In genomic region chr1:20483833-20484525, GRCh38 we compare ENCODE assay signal across 8 cellular contexts. TPM values are rescaled to one million over a fixed set of nuclear protein-coding genes. Genes with fewer than 3 reads are reported as not detected.
DNase-seq lines count a peak whose midpoint lies in the region; ATAC-seq, FAIRE-seq and TF ChIP-seq lines count a peak whose summit lies in the region.

No MANE protein-coding gene starts in this region.

- H3K4me3 ChIP-seq in heart left ventricle (peak overlapping the region; percentile 52 to 70 (median 62)), pancreas (peak overlapping the region in 2 of 4 donors; percentile 40 to 41)

- H3K4me3 Mint-ChIP-seq in activated T-cell treated with anti-CD3 and anti-CD28 coated beads, Interleukin-2, amount 50 U/mL, for 4 hours, result peak overlapping the region; percentile 78
- H3K4me3 Mint-ChIP-seq in activated CD8-positive, alpha-beta T cell treated with anti-CD3 and anti-CD28 coated beads, Interleukin-2, amount 10 ng/mL, durations not matched to agents 7 days and 5 days, result peak overlapping the region; percentile 36

- peaks cover 0 to 38% (median 16%) of the 10 kb centered on the region in 12 donors for H3K4me1 ChIP-seq in heart left ventricle
- H3K4me1 ChIP-seq in pancreas, result peaks cover 0 to 11% (median 0%) of the 10 kb centered on the region in 3 donors

- peaks cover 2% of the 10 kb centered on the region for H3K36me3 Mint-ChIP-seq in activated T-cell treated with anti-CD3 and anti-CD28 coated beads, Interleukin-2, amount 50 U/mL, for 4 hours (ENCODE audit: insufficient read depth)
- peaks cover 2% of the 10 kb centered on the region for H3K36me3 Mint-ChIP-seq in activated CD8-positive, alpha-beta T cell treated with anti-CD3 and anti-CD28 coated beads, Interleukin-2, amount 10 ng/mL, durations not matched to agents 7 days and 5 days (ENCODE audit: low read depth)

- POLR2A ChIA-PET in activated CD8-positive, alpha-beta T cell treated with anti-CD3 and anti-CD28 coated beads, Interleukin-2, amount 10 ng/mL, durations not matched to agents 7 days and 5 days (lab: Charles Lee), result interaction anchor here (0.6 kb wide), 1 partner anchor 276 kb away, joined by 3 read pairs; no protein-coding TSS in a partner anchor

- H3K36me3 ChIP-seq in heart left ventricle (peaks cover 0 to 3% (median 0%) of the 10 kb centered on the region in 9 donors), pancreas (no peaks in the 10 kb centered on the region)

- 1 to 4% (median 2%) methylated on average over 47 to 59 of the region's 59 CpGs for WGBS in heart left ventricle, 4 donors
- 2 to 3% methylated on average over 45 to 59 of the region's 59 CpGs for WGBS in pancreas, 2 donors

- peaks cover 20% of the 10 kb centered on the region for H3K4me1 Mint-ChIP-seq in activated T-cell treated with anti-CD3 and anti-CD28 coated beads, Interleukin-2, amount 50 U/mL, for 4 hours (ENCODE audit: low read depth)
- H3K4me1 Mint-ChIP-seq in activated CD8-positive, alpha-beta T cell treated with anti-CD3 and anti-CD28 coated beads, Interleukin-2, amount 10 ng/mL, durations not matched to agents 7 days and 5 days (ENCODE audit: low read depth), result peaks cover 12% of the 10 kb centered on the region

- no peak for FAIRE-seq in pancreas (lab: Jason Lieb, UNC)

- no peak for DNase-seq in activated T-cell treated with anti-CD3 and anti-CD28 coated beads, Interleukin-2, amount 50 U/mL, for 4 hours
- no peak for DNase-seq in activated T-cell treated with anti-CD3 and anti-CD28 coated beads, Interleukin-2, amount 50 U/mL, for 1 hour
- no peak for DNase-seq in activated CD8-positive, alpha-beta T cell treated with anti-CD3 and anti-CD28 coated beads, Interleukin-2, amount 10 ng/mL, durations not matched to agents 7 days and 5 days
- DNase-seq in heart left ventricle (peak in 1 of 5 donors; percentile 38), pancreas (peak in 1 of 6 donors; percentile 68), omental fat pad (ENCODE audit: low spot score) (no peak), SHP77 treated with DMSO at 0.1 percent for 48 hours (lab: John Stamatoyannopoulos, UW) (no peak)

- intact Hi-C loops in heart left ventricle (cut with DNase I), result loop anchor here in 1 of 10 donors (2.0 kb wide), 1 partner anchor 121 kb away; no protein-coding TSS in a partner anchor
- intact Hi-C loops in pancreas (cut with DNase I), result no loop called here

- no peaks in the 10 kb centered on the region for H3K9me3 Mint-ChIP-seq in activated T-cell treated with anti-CD3 and anti-CD28 coated beads, Interleukin-2, amount 50 U/mL, for 4 hours
- H3K9me3 Mint-ChIP-seq in activated CD8-positive, alpha-beta T cell treated with anti-CD3 and anti-CD28 coated beads, Interleukin-2, amount 10 ng/mL, durations not matched to agents 7 days and 5 days (ENCODE audit: insufficient read depth), result no peaks in the 10 kb centered on the region

- peaks cover 68% of the 10 kb centered on the region for H3K27me3 Mint-ChIP-seq in activated T-cell treated with anti-CD3 and anti-CD28 coated beads, Interleukin-2, amount 50 U/mL, for 4 hours (ENCODE audit: low read depth)
- H3K27me3 Mint-ChIP-seq in activated CD8-positive, alpha-beta T cell treated with anti-CD3 and anti-CD28 coated beads, Interleukin-2, amount 10 ng/mL, durations not matched to agents 7 days and 5 days (ENCODE audit: low read depth), result peaks cover 73% of the 10 kb centered on the region

- H3K27me3 ChIP-seq in heart left ventricle, result peaks cover 14 to 78% (median 51%) of the 10 kb centered on the region in 9 donors
- peaks cover 0 to 17% (median 2%) of the 10 kb centered on the region in 4 donors for H3K27me3 ChIP-seq in pancreas

- CTCF ChIA-PET in activated CD8-positive, alpha-beta T cell treated with anti-CD3 and anti-CD28 coated beads, Interleukin-2, amount 10 ng/mL, durations not matched to agents 7 days and 5 days (lab: Charles Lee), result interaction anchor here (1.4 to 1.6 kb wide), 2 partner anchors 10 to 123 kb away, joined by 3 to 4 read pairs; no protein-coding TSS in a partner anchor

- peak in 3 of 12 donors; percentile 12 to 37 (median 14) for TF ChIP-seq CTCF in heart left ventricle (IDR thresholded peaks at IDR 0.05)
- TF ChIP-seq CTCF in pancreas (IDR thresholded peaks at IDR 0.05), result no peak
- TF ChIP-seq CTCF in omental fat pad (IDR thresholded peaks at IDR 0.05), result no peak

- H3K27ac ChIP-seq in heart left ventricle (peak overlapping the region in 7 of 12 donors; percentile 38 to 92 (median 58)), pancreas (no peak overlapping the region)

- H3K9me3 ChIP-seq in heart left ventricle (no peaks in the 10 kb centered on the region), pancreas (no peaks in the 10 kb centered on the region)

- no peak for TF ChIP-seq POLR2A in heart left ventricle (IDR thresholded peaks at IDR 0.05)

- H3K27ac Mint-ChIP-seq in activated CD8-positive, alpha-beta T cell treated with anti-CD3 and anti-CD28 coated beads, Interleukin-2, amount 10 ng/mL, durations not matched to agents 7 days and 5 days, result no peak overlapping the region

- ATAC-seq in activated T-cell treated with anti-CD3 and anti-CD28 coated beads, Interleukin-2, amount 50 U/mL, for 4 hours, result no peak
- no peak for ATAC-seq in activated CD8-positive, alpha-beta T cell treated with anti-CD3 and anti-CD28 coated beads, Interleukin-2, amount 10 ng/mL, durations not matched to agents 7 days and 5 days
- ATAC-seq in heart left ventricle, result peak in 1 of 4 donors; percentile 8
- peak in 3 of 4 donors; percentile 8 to 15 (median 10) for ATAC-seq in pancreas
- no peak for ATAC-seq in omental fat pad (ENCODE audit: low FRiP score)
- no peak for ATAC-seq in HG03025 (IDR thresholded peaks at IDR 0.05; ENCODE audit: low FRiP score, unreplicated experiment)

RNA-seq across cellular contexts. Expression of gene CAMK2N1, which starts 2.0 kb away (rescaled TPM):
- 1 to 10 TPM; 1.3 to 1.6 (median 1.5) TPM for total RNA-seq in activated T-cell treated with anti-CD3 and anti-CD28 coated beads, Interleukin-2, amount 50 U/mL, for 4 hours
- under 1 TPM; 0.29 to 0.44 TPM for total RNA-seq in activated CD8-positive, alpha-beta T cell treated with anti-CD3 and anti-CD28 coated beads, Interleukin-2, amount 10 ng/mL, durations not matched to agents 7 days and 5 days
- total RNA-seq in heart left ventricle, result 10 to 100 TPM in 1 of 9 donors, 1 to 10 TPM in 8; 4.2 to 10.0 (median 7.3) TPM
- polyA plus RNA-seq in heart left ventricle, result 1 to 10 TPM; 3.8 to 5.7 TPM
- total RNA-seq in pancreas, result 1 to 10 TPM; 3.4 to 9.3 (median 5.5) TPM
- 10 to 100 TPM in 1 of 2 donors, 1 to 10 TPM in 1; 6.8 to 40.7 TPM for polyA plus RNA-seq in pancreas
- 1 to 10 TPM; 4.4 to 6.5 (median 5.4) TPM for total RNA-seq in omental fat pad

RNA-seq across cellular contexts. Expression of gene MUL1, which starts 24.0 kb away (rescaled TPM):
- 10 to 100 TPM; 21.6 to 25.0 (median 24.2) TPM for total RNA-seq in activated T-cell treated with anti-CD3 and anti-CD28 coated beads, Interleukin-2, amount 50 U/mL, for 4 hours
- total RNA-seq in activated CD8-positive, alpha-beta T cell treated with anti-CD3 and anti-CD28 coated beads, Interleukin-2, amount 10 ng/mL, durations not matched to agents 7 days and 5 days, result 10 to 100 TPM; 17.2 to 18.6 TPM
- total RNA-seq in heart left ventricle (10 to 100 TPM; 34.5 to 57.1 (median 41.2) TPM), pancreas (10 to 100 TPM in 5 of 6 donors, 1 to 10 TPM in 1; 9.9 to 16.5 (median 12.2) TPM), omental fat pad (10 to 100 TPM; 22.1 to 36.4 (median 27.1) TPM)
- polyA plus RNA-seq in heart left ventricle (10 to 100 TPM; 12.4 to 57.3 TPM), pancreas (10 to 100 TPM in 1 of 2 donors, 1 to 10 TPM in 1; 3.5 to 10.6 TPM)

Comparison
In these comparisons a context has a peak if more than half of its experiments do, and no peak if none do; other contexts are left out.
1. ATAC-seq: peak in pancreas (3 of 4); none in activated T-cell treated with anti-CD3 and anti-CD28 coated beads, Interleukin-2, amount 50 U/mL, for 4 hours (0 of 2), activated CD8-positive, alpha-beta T cell treated with anti-CD3 and anti-CD28 coated beads, Interleukin-2, amount 10 ng/mL, durations not matched to agents 7 days and 5 days (single experiment), omental fat pad (single experiment) and HG03025 (single experiment).
2. H3K27ac ChIP-seq: peak in heart left ventricle (7 of 12); none in pancreas (0 of 4).